8 cellular contexts compared by ENCODE assay signal in the genomic region with DNA sequence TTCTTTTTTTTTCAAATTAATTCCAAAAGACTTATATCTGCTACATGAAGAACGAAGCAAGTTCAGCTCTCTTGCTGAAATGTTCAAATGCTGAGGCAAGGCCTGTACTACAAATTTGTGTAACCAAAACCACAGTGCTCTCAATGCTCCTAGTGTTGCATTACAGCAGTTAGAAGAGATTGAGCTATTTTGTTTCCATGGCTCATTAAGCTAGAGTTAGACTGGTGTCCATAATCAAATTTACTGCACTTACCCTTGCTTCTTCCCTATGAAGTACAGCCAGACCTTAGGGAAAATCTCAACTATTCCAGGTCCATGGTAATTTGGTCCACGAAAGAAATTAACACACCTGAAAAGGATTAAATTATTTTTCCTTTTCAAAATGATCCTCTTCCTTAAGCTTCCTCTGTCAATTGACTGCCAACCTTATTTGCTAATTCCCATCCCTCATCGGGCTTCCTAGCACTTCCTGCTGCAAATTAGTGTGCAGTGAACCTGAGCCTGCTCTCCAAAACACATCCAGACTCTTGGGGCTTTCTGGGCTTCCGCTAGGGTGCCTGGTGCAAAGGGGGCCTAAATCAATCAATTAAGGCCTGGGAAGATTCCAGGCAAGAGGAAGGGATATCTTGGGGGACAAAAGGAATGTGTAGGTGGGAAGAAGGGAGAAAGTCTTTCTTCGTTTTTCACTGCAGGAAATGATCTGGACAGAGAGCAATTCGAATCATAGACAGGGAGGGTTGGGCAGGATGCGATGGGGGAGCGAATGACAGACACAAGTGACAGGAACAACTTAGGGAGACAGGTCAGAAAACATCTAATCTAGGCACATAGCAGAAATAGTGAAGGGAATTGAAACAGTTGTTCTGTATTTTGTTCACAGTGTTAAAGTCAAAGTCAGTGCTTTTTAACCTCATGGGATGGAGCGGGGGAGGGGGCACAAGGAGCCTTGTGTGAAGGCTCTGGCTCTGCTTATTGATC.
DNase-seq lines count a peak whose midpoint lies in the region; ATAC-seq and TF ChIP-seq lines count a peak whose summit lies in the region.

No MANE protein-coding gene starts in this region.

- H3K27ac ChIP-seq in skin epidermis: peak overlapping the region in 17 of 21 experiments; percentile 3 to 85 (median 63)

- H3K4me3 ChIP-seq in epithelial cell of proximal tubule (ENCODE audit: low read depth, low read length) (no peak overlapping the region), skin epidermis (no peak overlapping the region)

- DNase-seq in NCI-H2196 (lab: John Stamatoyannopoulos, UW; ENCODE audit: unreplicated experiment) (peak; percentile 2), NCI-H2196 treated with DMSO at 0.1 percent for 48 hours (lab: John Stamatoyannopoulos, UW; ENCODE audit: unreplicated experiment) (no peak), NCI-H2107 treated with DMSO at 0.1 percent for 48 hours (lab: John Stamatoyannopoulos, UW; ENCODE audit: unreplicated experiment) (peak; percentile 60), epithelial cell of proximal tubule (ENCODE audit: low read depth) (peak; percentile 19), HUDEP-2 (lab: John Stamatoyannopoulos, UW; ENCODE audit: unreplicated experiment in 76 of 76) (no peak), NCI-H2171 (lab: John Stamatoyannopoulos, UW) (no peak)

- TF ChIP-seq CTCF in epithelial cell of proximal tubule (conservative IDR thresholded peaks at IDR 0.05; ENCODE audit: low read depth, low read length): no peak

- ATAC-seq in HG03571 (IDR thresholded peaks at IDR 0.05; ENCODE audit: unreplicated experiment): no peak

Comparison
In these comparisons a context has a peak if more than half of its experiments do, and no peak if none do; other contexts are left out.
1. DNase-seq: peak in NCI-H2196 (single experiment), NCI-H2107 treated with DMSO at 0.1 percent for 48 hours (single experiment) and epithelial cell of proximal tubule (single experiment); none in NCI-H2196 treated with DMSO at 0.1 percent for 48 hours (single experiment), HUDEP-2 (0 of 76) and NCI-H2171 (single experiment).